Comparison of ENCODE assay signal across 11 cellular contexts in genomic region chr20:35820715-35821114, GRCh38. TPM values are rescaled to one million over a fixed set of nuclear protein-coding genes. Genes with fewer than 3 reads are reported as not detected.
DNase-seq lines count a peak whose midpoint lies in the region; ATAC-seq and TF ChIP-seq lines count a peak whose summit lies in the region.
"Had no signal": no experiment of that assay in that cellular context is flagged by ENCODE, and none has a peak within 500 bp of the region (broad histone marks: within the 10 kb centered on the region; RNA-seq: fewer than 3 reads in every experiment).

No MANE protein-coding gene starts in this region.

- H3K4me1 Mint-ChIP-seq in activated naive CD4-positive, alpha-beta T cell treated with anti-CD3 and anti-CD28 coated beads for 36 hours (ENCODE audit: low read depth), result peaks cover 27% of the 10 kb centered on the region

- H3K27ac ChIP-seq in brain microvascular endothelial cell (peak overlapping the region; percentile 84), vagina (peak overlapping the region; percentile 5), suprapubic skin (no peak overlapping the region)

- intact Hi-C loops in activated naive CD4-positive, alpha-beta T cell treated with anti-CD3 and anti-CD28 coated beads for 36 hours (cut with micrococcal nuclease), result no loop called here
- intact Hi-C loops in vagina (cut with DNase I) (no loop called here), posterior cingulate gyrus (cut with DNase I) (no loop called here)

- H3K36me3 Mint-ChIP-seq in activated naive CD4-positive, alpha-beta T cell treated with anti-CD3 and anti-CD28 coated beads, Interleukin-2, amount 50 U/mL, for 72 hours, result peaks cover 0 to 25% of the 10 kb centered on the region in 2 donors
- H3K36me3 Mint-ChIP-seq in activated naive CD4-positive, alpha-beta T cell treated with anti-CD3 and anti-CD28 coated beads for 36 hours (ENCODE audit: low read depth), result peaks cover 17% of the 10 kb centered on the region

- H3K9me3 ChIP-seq in vagina (no peaks in the 10 kb centered on the region), suprapubic skin (no peaks in the 10 kb centered on the region)

- peaks cover 32% of the 10 kb centered on the region for H3K4me1 ChIP-seq in vagina
- peaks cover 20% of the 10 kb centered on the region for H3K4me1 ChIP-seq in suprapubic skin

- peak overlapping the region; percentile 1 to 24 for H3K27ac Mint-ChIP-seq in activated naive CD4-positive, alpha-beta T cell treated with anti-CD3 and anti-CD28 coated beads, Interleukin-2, amount 50 U/mL, for 72 hours
- H3K27ac Mint-ChIP-seq in activated naive CD4-positive, alpha-beta T cell treated with anti-CD3 and anti-CD28 coated beads for 36 hours, result no peak overlapping the region

- no peaks in the 10 kb centered on the region for H3K9me3 Mint-ChIP-seq in activated naive CD4-positive, alpha-beta T cell treated with anti-CD3 and anti-CD28 coated beads, Interleukin-2, amount 50 U/mL, for 72 hours
- H3K9me3 Mint-ChIP-seq in activated naive CD4-positive, alpha-beta T cell treated with anti-CD3 and anti-CD28 coated beads for 36 hours, result no peaks in the 10 kb centered on the region
- H3K9me3 Mint-ChIP-seq: stimulated activated naive CD8-positive, alpha-beta T cell treated with anti-CD3 and anti-CD28 coated beads, Interleukin-15, amount 100 ng/mL, for 72 hours had no signal

- DNase-seq in activated naive CD4-positive, alpha-beta T cell treated with anti-CD3 and anti-CD28 coated beads, Interleukin-2, amount 50 U/mL, for 72 hours (ENCODE audit: low spot score in 2 of 2), result no peak
- DNase-seq in activated naive CD4-positive, alpha-beta T cell treated with anti-CD3 and anti-CD28 coated beads for 36 hours, result no peak
- DNase-seq in brain microvascular endothelial cell, result peak; percentile 30
- peak; percentile 69 for DNase-seq in iris pigment epithelial cell (ENCODE audit: low read depth)
- no peak for DNase-seq in vagina (ENCODE audit: extremely low spot score in 2 of 2)
- no peak for DNase-seq in posterior cingulate gyrus
- DNase-seq in suprapubic skin (ENCODE audit: low spot score in 2 of 2), result no peak
- DNase-seq: Kasumi-1; NCI-H510A; stimulated activated naive CD8-positive, alpha-beta T cell treated with anti-CD3 and anti-CD28 coated beads, Interleukin-15, amount 100 ng/mL, for 72 hours had no signal

- H3K36me3 ChIP-seq in brain microvascular endothelial cell (replicated peaks), result no peaks in the 10 kb centered on the region
- H3K36me3 ChIP-seq in vagina, result no peaks in the 10 kb centered on the region
- H3K36me3 ChIP-seq in suprapubic skin, result no peaks in the 10 kb centered on the region

- no peak for TF ChIP-seq POLR2A in vagina (IDR thresholded peaks at IDR 0.05)
- no peak for TF ChIP-seq POLR2A in suprapubic skin (IDR thresholded peaks at IDR 0.05)

- no peaks in the 10 kb centered on the region for H3K27me3 ChIP-seq in brain microvascular endothelial cell (replicated peaks)
- no peaks in the 10 kb centered on the region for H3K27me3 ChIP-seq in vagina
- H3K27me3 ChIP-seq in suprapubic skin, result no peaks in the 10 kb centered on the region

- no peak for TF ChIP-seq EP300 in suprapubic skin (IDR thresholded peaks at IDR 0.05)

- 68% methylated on average over 2 of the region's 2 CpGs for WGBS in suprapubic skin

- in situ Hi-C loops in brain microvascular endothelial cell (cut with HindIII; ENCODE audit: low pct_ligation_motif_present, low sequenced_read_pairs), result no loop called here

- no peak for ATAC-seq in activated naive CD4-positive, alpha-beta T cell treated with anti-CD3 and anti-CD28 coated beads, Interleukin-2, amount 50 U/mL, for 72 hours
- ATAC-seq in activated CD4-positive, CD25-positive, alpha-beta regulatory T cell treated with anti-CD3 and anti-CD28 coated beads, Interleukin-2, amount 50 U/mL, for 24 hours, result no peak
- ATAC-seq: stimulated activated naive CD8-positive, alpha-beta T cell treated with anti-CD3 and anti-CD28 coated beads, Interleukin-15, amount 100 ng/mL, for 72 hours had no signal

- CTCF ChIA-PET in activated naive CD4-positive, alpha-beta T cell treated with anti-CD3 and anti-CD28 coated beads for 36 hours (lab: Charles Lee), result no interaction called here

- H3K4me3 ChIP-seq in brain microvascular endothelial cell (ENCODE audit: low read depth, low read length) (no peak overlapping the region), vagina (no peak overlapping the region), suprapubic skin (no peak overlapping the region)

- H3K27me3 Mint-ChIP-seq in activated naive CD4-positive, alpha-beta T cell treated with anti-CD3 and anti-CD28 coated beads for 36 hours (ENCODE audit: low read depth), result no peaks in the 10 kb centered on the region
- H3K27me3 Mint-ChIP-seq: stimulated activated naive CD8-positive, alpha-beta T cell treated with anti-CD3 and anti-CD28 coated beads, Interleukin-15, amount 100 ng/mL, for 72 hours had no signal

- TF ChIP-seq CTCF in brain microvascular endothelial cell (IDR thresholded peaks at IDR 0.05; ENCODE audit: low read depth, low read length, missing control alignments) (no peak), vagina (IDR thresholded peaks at IDR 0.05) (no peak), suprapubic skin (IDR thresholded peaks at IDR 0.05) (no peak)

- H3K4me3 Mint-ChIP-seq in activated naive CD4-positive, alpha-beta T cell treated with anti-CD3 and anti-CD28 coated beads for 36 hours, result no peak overlapping the region
- H3K4me3 Mint-ChIP-seq: stimulated activated naive CD8-positive, alpha-beta T cell treated with anti-CD3 and anti-CD28 coated beads, Interleukin-15, amount 100 ng/mL, for 72 hours had no signal

RNA-seq across cellular contexts. Expression of gene PHF20, which starts 48.9 kb away (rescaled TPM):
- total RNA-seq in activated naive CD4-positive, alpha-beta T cell treated with anti-CD3 and anti-CD28 coated beads, Interleukin-2, amount 50 U/mL, for 72 hours, result 10 to 100 TPM; 58.5 to 71.4 TPM
- total RNA-seq in activated naive CD4-positive, alpha-beta T cell treated with anti-CD3 and anti-CD28 coated beads for 36 hours, result 10 to 100 TPM; 39.8 to 46.0 TPM
- total RNA-seq in vagina (37.3 TPM), suprapubic skin (10 to 100 TPM; 44.2 to 60.6 (median 47.3) TPM)

Comparison
In these comparisons a context has a peak if more than half of its experiments do, and no peak if none do; other contexts are left out.
1. DNase-seq: peak in brain microvascular endothelial cell (single experiment) and iris pigment epithelial cell (single experiment); none in activated naive CD4-positive, alpha-beta T cell treated with anti-CD3 and anti-CD28 coated beads, Interleukin-2, amount 50 U/mL, for 72 hours (0 of 2), activated naive CD4-positive, alpha-beta T cell treated with anti-CD3 and anti-CD28 coated beads for 36 hours (single experiment), vagina (0 of 2), posterior cingulate gyrus (0 of 10) and suprapubic skin (0 of 2).